8 cellular contexts compared by ENCODE assay signal in genomic region chr17:81200695-81201580, GRCh38. TPM values are rescaled to one million over a fixed set of nuclear protein-coding genes. Genes with fewer than 3 reads are reported as not detected.
DNase-seq lines count a peak whose midpoint lies in the region; ATAC-seq and TF ChIP-seq lines count a peak whose summit lies in the region.

No MANE protein-coding gene starts in this region.

- H3K4me1 Mint-ChIP-seq in natural killer cell = no peaks in the 10 kb centered on the region

- no peak overlapping the region for H3K27ac Mint-ChIP-seq in natural killer cell

- no peak for TF ChIP-seq POLR2A in esophagus squamous epithelium (IDR thresholded peaks at IDR 0.05)

- WGBS in esophagus squamous epithelium, 2 donors = 58 to 74% methylated on average over 7 to 16 of the region's 27 CpGs

- H3K36me3 Mint-ChIP-seq in natural killer cell = no peaks in the 10 kb centered on the region

- H3K4me3 ChIP-seq in esophagus squamous epithelium = no peak overlapping the region

- H3K9me3 ChIP-seq in esophagus squamous epithelium = no peaks in the 10 kb centered on the region

- peak in 5 of 6 experiments; percentile 60 to 75 (median 65) for TF ChIP-seq CTCF in esophagus squamous epithelium (IDR thresholded peaks at IDR 0.05)
- TF ChIP-seq CTCF in natural killer cell (IDR thresholded peaks at IDR 0.05) = peak; percentile 22

- H3K4me1 ChIP-seq in esophagus squamous epithelium = peaks cover 0 to 29% (median 0%) of the 10 kb centered on the region in 3 donors

- no peaks in the 10 kb centered on the region for H3K9me3 Mint-ChIP-seq in natural killer cell

- peaks cover 0 to 45% (median 0%) of the 10 kb centered on the region in 3 donors for H3K36me3 ChIP-seq in esophagus squamous epithelium

- H3K27me3 ChIP-seq in esophagus squamous epithelium = no peaks in the 10 kb centered on the region

- intact Hi-C loops in esophagus squamous epithelium (cut with DNase I) = no loop called here
- intact Hi-C loops in natural killer cell (cut with micrococcal nuclease) = no loop called here

- H3K4me3 Mint-ChIP-seq in natural killer cell = no peak overlapping the region

- DNase-seq in activated CD4-positive, alpha-beta T cell treated with anti-CD3 and anti-CD28 coated beads for 48 hours = peak; percentile 49
- no peak for DNase-seq in activated CD4-positive, alpha-beta T cell treated with anti-CD3 and anti-CD28 coated beads, Interleukin-2, amount 50 U/mL, for 4 hours
- DNase-seq in KG1 (lab: John Stamatoyannopoulos, UW) = peak; percentile 3
- DNase-seq in SW480 (ENCODE audit: low spot score) = peak; percentile 66
- DNase-seq in esophagus squamous epithelium (lab: John Stamatoyannopoulos, UW) = no peak
- DNase-seq in natural killer cell = no peak
- no peak for DNase-seq in cortex of kidney (lab: John Stamatoyannopoulos, UW)

- H3K27me3 Mint-ChIP-seq in natural killer cell (ENCODE audit: low read depth in 2 of 2) = no peaks in the 10 kb centered on the region

- no peak overlapping the region for H3K27ac ChIP-seq in esophagus squamous epithelium

- ATAC-seq in natural killer cell (peak; percentile 60 to 78 (median 61)), HG02870 (IDR thresholded peaks at IDR 0.05; ENCODE audit: unreplicated experiment) (no peak)

RNA-seq across cellular contexts. Expression of gene CEP131, which starts 21.8 kb away (rescaled TPM):
- total RNA-seq in esophagus squamous epithelium (1 to 10 TPM; 5.5 to 8.1 (median 6.0) TPM), natural killer cell (10 to 100 TPM in 2 of 3 donors, 1 to 10 TPM in 1; 9.9 to 11.4 (median 10.0) TPM)

RNA-seq across cellular contexts. Expression of gene AATK, which starts 34.9 kb away (rescaled TPM):
- 1 to 10 TPM in 1 of 4 donors, under 1 TPM in 2, not detected in 1; 0.57 to 1.5 (median 0.70) TPM for total RNA-seq in esophagus squamous epithelium
- total RNA-seq in natural killer cell = 10 to 100 TPM in 2 of 3 donors, 1 to 10 TPM in 1; 8.5 to 13.7 (median 10.4) TPM

RNA-seq across cellular contexts. Expression of gene PVALEF, which starts 35.6 kb away (rescaled TPM):
- total RNA-seq in esophagus squamous epithelium (not detected), natural killer cell (not detected)

RNA-seq across cellular contexts. Expression of gene TEPSIN, which starts 37.9 kb away (rescaled TPM):
- total RNA-seq in esophagus squamous epithelium (10 to 100 TPM; 16.7 to 42.9 (median 23.3) TPM), natural killer cell (100 to 1,000 TPM in 2 of 3 donors, 10 to 100 TPM in 1; 89.8 to 137 (median 126) TPM)

RNA-seq across cellular contexts. Expression of gene NDUFAF8, which starts 38.2 kb away (rescaled TPM):
- 10 to 100 TPM; 22.0 to 67.0 (median 34.3) TPM for total RNA-seq in esophagus squamous epithelium
- 10 to 100 TPM; 28.6 to 36.4 (median 34.9) TPM for total RNA-seq in natural killer cell

Comparison
In these comparisons a context has a peak if more than half of its experiments do, and no peak if none do; other contexts are left out.
1. DNase-seq: peak in activated CD4-positive, alpha-beta T cell treated with anti-CD3 and anti-CD28 coated beads for 48 hours (single experiment), KG1 (single experiment) and SW480 (single experiment); none in activated CD4-positive, alpha-beta T cell treated with anti-CD3 and anti-CD28 coated beads, Interleukin-2, amount 50 U/mL, for 4 hours (0 of 2), esophagus squamous epithelium (single experiment), natural killer cell (single experiment) and cortex of kidney (single experiment).